Comparison of ENCODE assay signal across 9 cellular contexts in the genomic region with DNA sequence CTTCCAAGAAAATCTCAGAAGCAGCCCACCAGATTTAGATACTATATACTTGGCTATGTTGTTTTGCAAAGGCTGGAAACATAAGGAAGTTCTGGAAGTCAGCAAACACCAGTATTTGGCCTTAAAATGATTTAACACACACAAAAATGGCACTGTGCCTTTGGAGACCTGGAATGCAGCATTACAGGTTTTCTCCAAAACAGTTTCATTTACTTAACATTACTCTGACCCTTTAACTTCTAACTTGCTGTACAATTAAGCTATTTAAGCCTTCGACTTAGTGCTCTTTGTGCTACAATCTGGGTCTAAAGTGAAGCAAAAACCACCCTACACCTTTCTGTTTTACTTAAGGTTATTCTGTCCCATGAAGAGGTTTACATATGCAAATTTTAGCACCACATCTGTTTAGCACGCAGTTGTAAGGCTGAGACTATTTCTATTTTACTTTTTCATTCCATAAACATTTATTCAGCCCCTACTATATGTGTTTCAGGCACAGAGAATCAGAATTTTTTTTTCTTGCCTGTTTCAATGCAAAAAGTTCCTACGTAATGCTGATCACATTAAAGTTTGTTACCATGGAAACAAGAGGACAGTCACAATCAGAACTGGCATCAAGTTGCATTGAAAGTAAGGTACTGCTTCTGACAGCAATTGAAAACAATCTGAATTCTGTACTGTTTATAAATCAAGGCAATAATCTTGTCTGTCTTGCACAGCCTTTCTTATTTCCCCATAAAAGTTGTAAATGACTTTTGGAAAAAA.
DNase-seq lines count a peak whose midpoint lies in the region; ATAC-seq and TF ChIP-seq lines count a peak whose summit lies in the region.
"Had no signal": no experiment of that assay in that cellular context is flagged by ENCODE, and none has a peak within 500 bp of the region (broad histone marks: within the 10 kb centered on the region; RNA-seq: fewer than 3 reads in every experiment).

No MANE protein-coding gene starts in this region.

- peaks cover 1% of the 10 kb centered on the region; the same call in 1 of the 2 replicates for H3K27me3 Mint-ChIP-seq in HFFc6 (ENCODE audit: insufficient read depth)
- H3K27me3 Mint-ChIP-seq in activated B cell treated with CpG ODN at 0.5 μM for 24 hours, result no peaks in the 10 kb centered on the region

- CTCF ChIA-PET in activated B cell treated with CpG ODN at 0.5 μM for 24 hours (lab: Charles Lee), result no interaction called here

- no peaks in the 10 kb centered on the region for H3K9me3 Mint-ChIP-seq in HFFc6
- H3K9me3 Mint-ChIP-seq in activated B cell treated with CpG ODN at 0.5 μM for 24 hours, result peaks cover 5% of the 10 kb centered on the region

- H3K36me3 Mint-ChIP-seq in HFFc6 (ENCODE audit: low read depth), result peaks cover 43% of the 10 kb centered on the region
- peaks cover 22% of the 10 kb centered on the region for H3K36me3 Mint-ChIP-seq in activated B cell treated with CpG ODN at 0.5 μM for 24 hours (ENCODE audit: low read depth)

- peaks cover 46% of the 10 kb centered on the region for H3K4me1 Mint-ChIP-seq in HFFc6 (ENCODE audit: low read depth)
- peaks cover 34% of the 10 kb centered on the region for H3K4me1 Mint-ChIP-seq in activated B cell treated with CpG ODN at 0.5 μM for 24 hours

- ATAC-seq in activated B cell treated with CpG ODN at 0.5 μM for 24 hours (ENCODE audit: low read depth) (peak; percentile 72), HG03469 (IDR thresholded peaks at IDR 0.05; ENCODE audit: unreplicated experiment) (no peak)

- no peak for TF ChIP-seq CTCF in HFFc6 (IDR thresholded peaks at IDR 0.05)
- no peak for TF ChIP-seq CTCF in activated B cell treated with CpG ODN at 0.5 μM for 24 hours (IDR thresholded peaks at IDR 0.05)

- intact Hi-C loops in activated B cell treated with CpG ODN at 0.5 μM for 24 hours (cut with micrococcal nuclease), result no loop called here

- POLR2A ChIA-PET in activated B cell treated with CpG ODN at 0.5 μM for 24 hours (lab: Charles Lee), result no interaction called here

- DNase-seq in ELF-1 (ENCODE audit: low read depth, low spot score) (peak; percentile 24), HFFc6 (no peak), activated B cell treated with CpG ODN at 0.5 μM for 24 hours (no peak), left kidney (ENCODE audit: low read depth, low spot score) (peak; percentile 88), NCI-H2171 treated with DMSO at 0.1 percent for 48 hours (lab: John Stamatoyannopoulos, UW) (no peak), NCI-H1694 treated with DMSO at 0.1 percent for 48 hours (lab: John Stamatoyannopoulos, UW) (no peak), EL (no peak)
- DNase-seq: NCI-H226 had no signal

- H3K27ac Mint-ChIP-seq in HFFc6 (peak overlapping the region; percentile 60), activated B cell treated with CpG ODN at 0.5 μM for 24 hours (peak overlapping the region; percentile 59)

- H3K4me3 Mint-ChIP-seq in HFFc6 (no peak overlapping the region), activated B cell treated with CpG ODN at 0.5 μM for 24 hours (no peak overlapping the region)

Comparison
In these comparisons a context has a peak if more than half of its experiments do, and no peak if none do; other contexts are left out.
1. DNase-seq: peak in ELF-1 (single experiment) and left kidney (single experiment); none in HFFc6 (single experiment), activated B cell treated with CpG ODN at 0.5 μM for 24 hours (single experiment), NCI-H2171 treated with DMSO at 0.1 percent for 48 hours (single experiment), NCI-H1694 treated with DMSO at 0.1 percent for 48 hours (single experiment) and EL (single experiment).